Comparison of ENCODE assay signal across 7 cellular contexts in the genomic region with DNA sequence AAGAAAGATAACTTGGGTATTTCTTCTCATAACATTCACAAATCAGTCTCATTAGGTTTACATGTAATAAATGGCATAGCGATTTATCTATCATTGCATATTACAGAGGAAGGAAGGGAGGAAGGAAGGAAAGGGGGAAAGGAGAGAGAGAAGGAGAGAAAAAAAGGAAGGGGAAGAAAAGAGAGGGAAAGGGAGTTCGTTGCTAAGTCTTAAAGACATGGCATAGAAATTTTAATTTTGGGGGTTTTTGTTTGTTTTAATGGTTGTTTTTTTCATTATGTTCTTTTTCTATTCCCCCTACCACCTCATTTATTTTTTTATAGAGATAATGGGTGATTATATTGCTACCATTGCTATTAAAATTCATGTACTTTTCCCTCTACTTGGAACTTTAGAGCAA.
"Had no signal": no experiment of that assay in that cellular context is flagged by ENCODE, and none has a peak within 500 bp of the region (broad histone marks: within the 10 kb centered on the region; RNA-seq: fewer than 3 reads in every experiment).

No MANE protein-coding gene starts in this region.

- H3K27ac Mint-ChIP-seq: IgD-negative memory B cell had no signal

- H3K4me3 Mint-ChIP-seq: IgD-negative memory B cell had no signal

- H3K36me3 Mint-ChIP-seq: IgD-negative memory B cell had no signal

- FAIRE-seq: HTR-8/SVneo had no signal

- DNase-seq: IMR-90, Karpas-422, KBM-7, KG1 had no signal

- H3K4me1 Mint-ChIP-seq: IgD-negative memory B cell had no signal

- H3K27ac ChIP-seq: HL-60 had no signal

- H3K9me3 Mint-ChIP-seq: IgD-negative memory B cell had no signal
